ENCODE assay signal across 20 cellular contexts in genomic region chrX:20471483-20471882, GRCh38.
"Had no signal": no experiment of that assay in that cellular context is flagged by ENCODE, and none has a peak within 500 bp of the region (broad histone marks: within the 10 kb centered on the region; RNA-seq: fewer than 3 reads in every experiment).

No MANE protein-coding gene starts in this region.

- H3K4me3 Mint-ChIP-seq: dendritic cell treated with granulocyte-macrophage colony-stimulating factor and Interleukin-4, amounts not matched to agents 40 ng/mL and 50 ng/mL, for 4 days; effector memory CD8-positive, alpha-beta T cell; naive B cell; nephron had no signal

- H2AFZ ChIP-seq: hepatocyte had no signal

- H3K4me3 ChIP-seq: esophagus squamous epithelium, hepatocyte, lung, psoas muscle had no signal

- DNase-seq: effector memory CD8-positive, alpha-beta T cell; esophagus squamous epithelium; foreskin fibroblast; head of caudate nucleus; kidney; left cardiac atrium; left ventricle myocardium superior; mesenchymal stem cell; midbrain; naive B cell; psoas muscle; small intestine; stimulated activated CD4-positive, alpha-beta T cell treated with anti-CD3 and anti-CD28 coated beads, Interleukin-12 subunit alpha, Interleukin-12 subunit beta, amount 100 ng/mL, for 4 hours; stimulated activated CD4-positive, alpha-beta T cell treated with anti-CD3 and anti-CD28 coated beads, Interleukin-2, amount 100 ng/mL, for 48 hours; stimulated activated naive CD4-positive, alpha-beta T cell treated with Interleukin-2 at 50 U/mL for 16 hours; trophoblast cell had no signal

- H3K36me3 ChIP-seq: esophagus squamous epithelium had no signal

- H3K36me3 Mint-ChIP-seq: naive B cell had no signal

- H3K27ac Mint-ChIP-seq: dendritic cell treated with granulocyte-macrophage colony-stimulating factor and Interleukin-4, amounts not matched to agents 40 ng/mL and 50 ng/mL, for 4 days; effector memory CD8-positive, alpha-beta T cell; naive B cell; nephron had no signal

- H3K27ac ChIP-seq: esophagus squamous epithelium, hepatocyte, psoas muscle had no signal

- H3K4me1 Mint-ChIP-seq: naive B cell, nephron had no signal

- H3K4me2 ChIP-seq: hepatocyte had no signal

- H3K79me2 ChIP-seq: hepatocyte had no signal

- H3K27me3 Mint-ChIP-seq: dendritic cell treated with granulocyte-macrophage colony-stimulating factor and Interleukin-4, amounts not matched to agents 40 ng/mL and 50 ng/mL, for 4 days; effector memory CD8-positive, alpha-beta T cell had no signal

- H3K27me3 ChIP-seq: esophagus squamous epithelium, hepatocyte had no signal

- H3K4me1 ChIP-seq: esophagus squamous epithelium, psoas muscle had no signal

- ATAC-seq: effector memory CD8-positive, alpha-beta T cell; left cardiac atrium; left ventricle myocardium superior had no signal

- H3K9me3 Mint-ChIP-seq: dendritic cell treated with granulocyte-macrophage colony-stimulating factor and Interleukin-4, amounts not matched to agents 40 ng/mL and 50 ng/mL, for 4 days; effector memory CD8-positive, alpha-beta T cell; nephron had no signal

- H3K9me3 ChIP-seq: esophagus squamous epithelium, psoas muscle had no signal
